30 cellular contexts compared by ENCODE assay signal in the genomic region with DNA sequence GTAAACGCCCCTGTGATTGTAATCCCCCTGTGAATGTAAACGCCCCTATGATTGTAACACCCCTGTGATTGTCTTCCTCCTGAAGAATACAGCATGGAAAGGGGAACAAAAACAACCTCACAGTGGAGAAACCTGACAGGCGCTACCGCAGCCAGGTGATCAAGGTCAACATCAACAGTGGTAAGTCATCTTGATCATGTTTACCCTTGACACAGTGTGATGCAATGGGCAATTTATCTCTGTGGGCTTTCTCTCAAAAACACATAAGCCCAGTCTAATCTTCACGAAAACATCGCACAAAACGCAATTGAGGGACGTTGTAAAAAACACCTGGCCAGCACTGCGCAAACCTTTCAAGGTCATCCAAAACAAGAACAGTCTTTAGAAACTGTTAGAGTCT.
"Had no signal": no experiment of that assay in that cellular context is flagged by ENCODE, and none has a peak within 500 bp of the region (broad histone marks: within the 10 kb centered on the region; RNA-seq: fewer than 3 reads in every experiment).

No MANE protein-coding gene starts in this region.

- H3K36me3 ChIP-seq: adrenal gland, cardiac muscle cell, colonic mucosa, esophagus squamous epithelium, ovary, right atrium auricular region, tibial nerve had no signal

- H3K4me1 Mint-ChIP-seq: brain; naive thymus-derived CD4-positive, alpha-beta T cell had no signal

- H3K27me3 Mint-ChIP-seq: activated naive CD8-positive, alpha-beta T cell; naive thymus-derived CD4-positive, alpha-beta T cell had no signal

- ATAC-seq: activated CD4-positive, CD25-positive, alpha-beta regulatory T cell treated with anti-CD3 and anti-CD28 coated beads, Interleukin-2, amount 50 U/mL, for 24 hours; left ventricle myocardium superior; naive thymus-derived CD4-positive, alpha-beta T cell; psoas muscle had no signal

- FAIRE-seq: endometrium, islet of Langerhans had no signal

- H3K4me1 ChIP-seq: adrenal gland, colonic mucosa, esophagus squamous epithelium, psoas muscle, right atrium auricular region, tibial nerve had no signal

- H3K27me3 ChIP-seq: adrenal gland, cardiac muscle cell, colonic mucosa, esophagus squamous epithelium, ovary, right atrium auricular region, tibial nerve had no signal

- H3K4me3 ChIP-seq: adrenal gland, cardiac muscle cell, colonic mucosa, esophagus squamous epithelium, ovary, psoas muscle, right atrium auricular region, tibial nerve had no signal

- H3K27ac Mint-ChIP-seq: activated naive CD8-positive, alpha-beta T cell; brain; naive thymus-derived CD4-positive, alpha-beta T cell had no signal

- DNase-seq: activated CD4-positive, alpha-beta T cell treated with anti-CD3 and anti-CD28 coated beads for 48 hours; activated CD4-positive, alpha-beta T cell treated with anti-CD3 and anti-CD28 coated beads, Interleukin-2, amount 50 U/mL, for 48 hours; activated CD8-positive, alpha-beta memory T cell treated with anti-CD3 and anti-CD28 coated beads for 24 hours; activated effector memory CD4-positive, alpha-beta T cell treated with Interleukin-2 at 50 U/mL for 16 hours; activated naive CD4-positive, alpha-beta T cell treated with Interleukin-2 at 50 U/mL for 16 hours; adrenal gland; aorta; cerebellar nuclear complex; colonic mucosa; effector CD8-positive, alpha-beta T cell; esophagus squamous epithelium; foreskin melanocyte; left ventricle myocardium superior; midbrain; naive thymus-derived CD4-positive, alpha-beta T cell; psoas muscle; stimulated activated CD4-positive, alpha-beta T cell treated with anti-CD3 and anti-CD28 coated beads, Interleukin-15, amount 100 ng/mL, for 24 hours; stimulated activated CD4-positive, alpha-beta T cell treated with anti-CD3 and anti-CD28 coated beads, Interleukin-2, amount 100 ng/mL, for 24 hours; stimulated activated naive CD4-positive, alpha-beta T cell treated with Interleukin-2 at 50 U/mL for 16 hours had no signal

- H3K4me3 Mint-ChIP-seq: activated naive CD8-positive, alpha-beta T cell; brain; naive thymus-derived CD4-positive, alpha-beta T cell had no signal

- H3K27ac ChIP-seq: adrenal gland, cardiac muscle cell, colonic mucosa, epithelial cell of prostate, esophagus squamous epithelium, ovary, psoas muscle, right atrium auricular region, tibial nerve, VCaP had no signal

- H3K9me3 ChIP-seq: colonic mucosa, esophagus squamous epithelium, ovary, psoas muscle, right atrium auricular region, tibial nerve had no signal
